Comparison of ENCODE assay signal across 21 cellular contexts in genomic region chr17:58385359-58385899, GRCh38. TPM values are rescaled to one million over a fixed set of nuclear protein-coding genes. Genes with fewer than 3 reads are reported as not detected.
A peak's percentile ranks its signal among the peaks of the same experiment; 100 is the strongest.
DNase-seq lines count a peak whose midpoint lies in the region; TF ChIP-seq lines count a peak whose summit lies in the region.
"Had no signal": no experiment of that assay in that cellular context is flagged by ENCODE, and none has a peak within 500 bp of the region (broad histone marks: within the 10 kb centered on the region; RNA-seq: fewer than 3 reads in every experiment).

No MANE protein-coding gene starts in this region.

- H3K9me3 Mint-ChIP-seq in activated CD4-positive, alpha-beta T cell treated with anti-CD3 and anti-CD28 coated beads, Interleukin-2, amount 10 ng/mL, durations not matched to agents 24 days and 14 days, result no peaks in the 10 kb centered on the region
- no peaks in the 10 kb centered on the region for H3K9me3 Mint-ChIP-seq in activated T-helper 2 cell treated with anti-CD3 and anti-CD28 coated beads, Interferon-gamma antibody, Interleukin-2, Interleukin-4, amounts not matched to agents 10 μg/mL and 5 μg/mL and 100 μg/mL, durations not matched to agents 14 hours and 24 hours and 36 hours
- H3K9me3 Mint-ChIP-seq in mesothelial cell of epicardium, result no peaks in the 10 kb centered on the region
- H3K9me3 Mint-ChIP-seq: CD4-positive, alpha-beta T cell; H9 had no signal

- CTCF ChIA-PET in HEK293T (lab: Yijun Ruan, JAX), result no interaction called here

- no peak overlapping the region for H3K27ac Mint-ChIP-seq in activated CD4-positive, alpha-beta T cell treated with anti-CD3 and anti-CD28 coated beads, Interleukin-2, amount 10 ng/mL, durations not matched to agents 24 days and 14 days
- H3K27ac Mint-ChIP-seq in activated T-helper 2 cell treated with anti-CD3 and anti-CD28 coated beads, Interferon-gamma antibody, Interleukin-2, Interleukin-4, amounts not matched to agents 10 μg/mL and 5 μg/mL and 100 μg/mL, durations not matched to agents 14 hours and 24 hours and 36 hours, result peak overlapping the region; percentile 34
- H3K27ac Mint-ChIP-seq in mesothelial cell of epicardium, result peak overlapping the region; percentile 83
- H3K27ac Mint-ChIP-seq: CD4-positive, alpha-beta T cell; H9 had no signal

- intact Hi-C loops in activated CD4-positive, alpha-beta T cell treated with anti-CD3 and anti-CD28 coated beads, Interleukin-2, amount 10 ng/mL, durations not matched to agents 24 days and 14 days (cut with micrococcal nuclease), result no loop called here
- intact Hi-C loops in activated T-helper 2 cell treated with anti-CD3 and anti-CD28 coated beads, Interferon-gamma antibody, Interleukin-2, Interleukin-4, amounts not matched to agents 10 μg/mL and 5 μg/mL and 100 μg/mL, durations not matched to agents 14 hours and 24 hours and 36 hours (cut with micrococcal nuclease), result no loop called here

- TF ChIP-seq CTCF in mesothelial cell of epicardium (IDR thresholded peaks at IDR 0.05; ENCODE audit: unreplicated experiment), result no peak

- peaks cover 4% of the 10 kb centered on the region for H3K27me3 Mint-ChIP-seq in activated CD4-positive, alpha-beta T cell treated with anti-CD3 and anti-CD28 coated beads, Interleukin-2, amount 10 ng/mL, durations not matched to agents 24 days and 14 days
- H3K27me3 Mint-ChIP-seq in activated T-helper 2 cell treated with anti-CD3 and anti-CD28 coated beads, Interferon-gamma antibody, Interleukin-2, Interleukin-4, amounts not matched to agents 10 μg/mL and 5 μg/mL and 100 μg/mL, durations not matched to agents 14 hours and 24 hours and 36 hours (ENCODE audit: low read depth), result no peaks in the 10 kb centered on the region
- H3K27me3 Mint-ChIP-seq in mesothelial cell of epicardium (ENCODE audit: low read depth), result no peaks in the 10 kb centered on the region
- H3K27me3 Mint-ChIP-seq: CD4-positive, alpha-beta T cell had no signal

- peaks cover 26% of the 10 kb centered on the region for H3K4me1 Mint-ChIP-seq in activated CD4-positive, alpha-beta T cell treated with anti-CD3 and anti-CD28 coated beads, Interleukin-2, amount 10 ng/mL, durations not matched to agents 24 days and 14 days
- H3K4me1 Mint-ChIP-seq in activated T-helper 2 cell treated with anti-CD3 and anti-CD28 coated beads, Interferon-gamma antibody, Interleukin-2, Interleukin-4, amounts not matched to agents 10 μg/mL and 5 μg/mL and 100 μg/mL, durations not matched to agents 14 hours and 24 hours and 36 hours (ENCODE audit: low read depth), result peaks cover 74% of the 10 kb centered on the region
- peaks cover 79% of the 10 kb centered on the region for H3K4me1 Mint-ChIP-seq in mesothelial cell of epicardium

- peak; percentile 9 for DNase-seq in activated CD4-positive, alpha-beta T cell treated with anti-CD3 and anti-CD28 coated beads, Interleukin-2, amount 10 ng/mL, durations not matched to agents 24 days and 14 days
- DNase-seq in activated CD4-positive, alpha-beta T cell treated with anti-CD3 and anti-CD28 coated beads for 4 hours, result no peak
- no peak for DNase-seq in activated T-helper 2 cell treated with anti-CD3 and anti-CD28 coated beads, Interferon-gamma antibody, Interleukin-2, Interleukin-4, amounts not matched to agents 10 μg/mL and 5 μg/mL and 100 μg/mL, durations not matched to agents 14 hours and 24 hours and 36 hours (ENCODE audit: low spot score)
- no peak for DNase-seq in mesothelial cell of epicardium (ENCODE audit: low spot score in 2 of 2, unreplicated experiment in 2 of 2)
- no peak for DNase-seq in HEK293T (ENCODE audit: extremely low spot score)
- no peak for DNase-seq in DMS114 treated with DMSO at 0.1 percent for 48 hours (lab: John Stamatoyannopoulos, UW; ENCODE audit: unreplicated experiment)
- DNase-seq in NCI-H345 (lab: John Stamatoyannopoulos, UW), result no peak
- DNase-seq: CD4-positive, alpha-beta T cell; COR-L47; DMS 273 treated with DMSO at 0.1 percent for 48 hours; DND-41; H9; KG1; NCI-H1092 treated with DMSO at 0.1 percent for 48 hours; NCI-H1436 treated with DMSO at 0.1 percent for 48 hours; NCI-H1930; NCI-H226; NCI-H524; NCI-H82; SHP77; SK-N-SH had no signal

- POLR2A ChIA-PET in HEK293T (lab: Yijun Ruan, JAX), result no interaction called here

- no peaks in the 10 kb centered on the region for H3K36me3 Mint-ChIP-seq in activated CD4-positive, alpha-beta T cell treated with anti-CD3 and anti-CD28 coated beads, Interleukin-2, amount 10 ng/mL, durations not matched to agents 24 days and 14 days (ENCODE audit: low read depth)
- peaks cover 36% of the 10 kb centered on the region for H3K36me3 Mint-ChIP-seq in activated T-helper 2 cell treated with anti-CD3 and anti-CD28 coated beads, Interferon-gamma antibody, Interleukin-2, Interleukin-4, amounts not matched to agents 10 μg/mL and 5 μg/mL and 100 μg/mL, durations not matched to agents 14 hours and 24 hours and 36 hours (ENCODE audit: low read depth)
- peaks cover 2% of the 10 kb centered on the region for H3K36me3 Mint-ChIP-seq in mesothelial cell of epicardium

- H3K4me3 Mint-ChIP-seq in activated CD4-positive, alpha-beta T cell treated with anti-CD3 and anti-CD28 coated beads, Interleukin-2, amount 10 ng/mL, durations not matched to agents 24 days and 14 days, result no peak overlapping the region
- no peak overlapping the region for H3K4me3 Mint-ChIP-seq in activated T-helper 2 cell treated with anti-CD3 and anti-CD28 coated beads, Interferon-gamma antibody, Interleukin-2, Interleukin-4, amounts not matched to agents 10 μg/mL and 5 μg/mL and 100 μg/mL, durations not matched to agents 14 hours and 24 hours and 36 hours (ENCODE audit: low read depth)
- H3K4me3 Mint-ChIP-seq in mesothelial cell of epicardium, result no peak overlapping the region
- H3K4me3 Mint-ChIP-seq: CD4-positive, alpha-beta T cell; H9 had no signal

TF ChIP-seq in HEK293T, 16 proteins besides CTCF, POLR2A, EP300 and RAD21:
- TF ChIP-seq FOXK2 (IDR thresholded peaks at IDR 0.05) (no peak), ARNT (IDR thresholded peaks at IDR 0.05) (no peak), FOXA1 (IDR thresholded peaks at IDR 0.05) (no peak), HDGF (IDR thresholded peaks at IDR 0.05; ENCODE audit: borderline replicate concordance) (no peak), NFRKB (IDR thresholded peaks at IDR 0.05) (no peak), SP1 (IDR thresholded peaks at IDR 0.05) (no peak), ZNF384 (IDR thresholded peaks at IDR 0.05) (no peak), BHLHE40 (IDR thresholded peaks at IDR 0.05; ENCODE audit: borderline replicate concordance) (no peak), ELF4 (IDR thresholded peaks at IDR 0.05) (no peak), FOXM1 (IDR thresholded peaks at IDR 0.05; ENCODE audit: borderline replicate concordance) (no peak), SUZ12 (IDR thresholded peaks at IDR 0.05) (no peak), CTBP1 (IDR thresholded peaks at IDR 0.05; ENCODE audit: borderline replicate concordance) (no peak)
- TF ChIP-seq, protein P1, sequence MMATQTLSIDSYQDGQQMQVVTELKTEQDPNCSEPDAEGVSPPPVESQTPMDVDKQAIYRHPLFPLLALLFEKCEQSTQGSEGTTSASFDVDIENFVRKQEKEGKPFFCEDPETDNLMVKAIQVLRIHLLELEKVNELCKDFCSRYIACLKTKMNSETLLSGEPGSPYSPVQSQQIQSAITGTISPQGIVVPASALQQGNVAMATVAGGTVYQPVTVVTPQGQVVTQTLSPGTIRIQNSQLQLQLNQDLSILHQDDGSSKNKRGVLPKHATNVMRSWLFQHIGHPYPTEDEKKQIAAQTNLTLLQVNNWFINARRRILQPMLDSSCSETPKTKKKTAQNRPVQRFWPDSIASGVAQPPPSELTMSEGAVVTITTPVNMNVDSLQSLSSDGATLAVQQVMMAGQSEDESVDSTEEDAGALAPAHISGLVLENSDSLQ (IDR thresholded peaks at IDR 0.05), result no peak

RNA-seq across cellular contexts. Expression of gene RNF43, which starts 31.9 kb away (rescaled TPM):
- 0.95 and 1.6 TPM in 2 replicates for total RNA-seq in activated CD4-positive, alpha-beta T cell treated with anti-CD3 and anti-CD28 coated beads, Interleukin-2, amount 10 ng/mL, durations not matched to agents 24 days and 14 days
- 20.5 and 23.9 TPM in 2 replicates for total RNA-seq in activated T-helper 2 cell treated with anti-CD3 and anti-CD28 coated beads, Interferon-gamma antibody, Interleukin-2, Interleukin-4, amounts not matched to agents 10 μg/mL and 5 μg/mL and 100 μg/mL, durations not matched to agents 14 hours and 24 hours and 36 hours
- 38.7 to 40.3 TPM (median 39.0 TPM) in 3 replicates for total RNA-seq in mesothelial cell of epicardium

RNA-seq across cellular contexts. Expression of gene SUPT4H1, which starts 33.4 kb away (rescaled TPM):
- 139 and 143 TPM in 2 replicates for total RNA-seq in activated CD4-positive, alpha-beta T cell treated with anti-CD3 and anti-CD28 coated beads, Interleukin-2, amount 10 ng/mL, durations not matched to agents 24 days and 14 days
- total RNA-seq in activated T-helper 2 cell treated with anti-CD3 and anti-CD28 coated beads, Interferon-gamma antibody, Interleukin-2, Interleukin-4, amounts not matched to agents 10 μg/mL and 5 μg/mL and 100 μg/mL, durations not matched to agents 14 hours and 24 hours and 36 hours, result 153 and 160 TPM in 2 replicates
- total RNA-seq in mesothelial cell of epicardium, result 76.8 to 90.7 TPM (median 86.6 TPM) in 3 replicates

RNA-seq across cellular contexts. Expression of gene TSPOAP1, which starts 56.8 kb away (rescaled TPM):
- 22.6 and 23.6 TPM in 2 replicates for total RNA-seq in activated CD4-positive, alpha-beta T cell treated with anti-CD3 and anti-CD28 coated beads, Interleukin-2, amount 10 ng/mL, durations not matched to agents 24 days and 14 days
- total RNA-seq in activated T-helper 2 cell treated with anti-CD3 and anti-CD28 coated beads, Interferon-gamma antibody, Interleukin-2, Interleukin-4, amounts not matched to agents 10 μg/mL and 5 μg/mL and 100 μg/mL, durations not matched to agents 14 hours and 24 hours and 36 hours, result 21.9 and 22.3 TPM in 2 replicates
- total RNA-seq in mesothelial cell of epicardium, result 87.2 to 88.8 TPM (median 88.4 TPM) in 3 replicates
